ENCODE assay signal across 9 cellular contexts in the genomic region with DNA sequence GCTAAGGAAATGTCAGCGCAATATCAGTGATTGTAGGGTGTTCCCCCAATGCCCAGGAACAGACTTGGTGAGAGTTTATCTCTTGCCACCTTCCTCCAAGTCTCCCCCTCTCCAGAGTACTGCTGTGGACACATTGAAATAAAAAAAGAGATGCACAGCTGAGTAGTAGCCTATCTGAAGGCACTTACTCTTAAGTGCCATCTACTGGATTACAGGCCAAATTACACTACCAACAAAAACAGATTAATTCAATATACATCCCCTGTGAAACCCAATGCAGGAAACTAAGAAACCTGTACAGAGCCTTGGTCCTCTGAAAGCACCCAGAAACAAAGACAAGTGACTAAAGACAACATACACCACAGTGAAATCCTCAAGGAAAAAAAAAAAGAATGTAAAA.
A peak's percentile ranks its signal among the peaks of the same experiment; 100 is the strongest.
DNase-seq lines count a peak whose midpoint lies in the region; ATAC-seq and TF ChIP-seq lines count a peak whose summit lies in the region.
"Had no signal": no experiment of that assay in that cellular context is flagged by ENCODE, and none has a peak within 500 bp of the region (broad histone marks: within the 10 kb centered on the region; RNA-seq: fewer than 3 reads in every experiment).

No MANE protein-coding gene starts in this region.

- H3K4me3 ChIP-seq in gastrocnemius medialis, result no peak overlapping the region

- no peaks in the 10 kb centered on the region for H3K4me1 ChIP-seq in gastrocnemius medialis

- intact Hi-C loops in gastrocnemius medialis (cut with DNase I; ENCODE audit: low total_unique reads), result no loop called here

- TF ChIP-seq POLR2A in gastrocnemius medialis (IDR thresholded peaks at IDR 0.05), result no peak

- H3K9me3 ChIP-seq in gastrocnemius medialis, result no peaks in the 10 kb centered on the region

- no peaks in the 10 kb centered on the region for H3K27me3 ChIP-seq in gastrocnemius medialis

- H3K27me3 Mint-ChIP-seq in mesothelial cell of epicardium (ENCODE audit: low read depth), result no peaks in the 10 kb centered on the region
- H3K27me3 Mint-ChIP-seq: IgD-negative memory B cell had no signal

- DNase-seq in SK-MEL-5 (ENCODE audit: low read depth, low spot score), result peak; percentile 37
- no peak for DNase-seq in mesothelial cell of epicardium (ENCODE audit: low spot score in 2 of 2, unreplicated experiment in 2 of 2)
- no peak for DNase-seq in gastrocnemius medialis
- no peak for DNase-seq in activated naive CD4-positive, alpha-beta T cell treated with anti-CD3 and anti-CD28 coated beads, Interleukin-2, amount 50 U/mL, for 16 hours
- no peak for DNase-seq in NCI-H510A treated with DMSO at 0.1 percent for 48 hours (lab: John Stamatoyannopoulos, UW)
- DNase-seq in COR-L47 (lab: John Stamatoyannopoulos, UW), result no peak

- H3K9me3 Mint-ChIP-seq in mesothelial cell of epicardium, result peaks cover 17% of the 10 kb centered on the region
- H3K9me3 Mint-ChIP-seq: IgD-negative memory B cell had no signal

- H3K4me1 Mint-ChIP-seq in mesothelial cell of epicardium, result no peaks in the 10 kb centered on the region
- H3K4me1 Mint-ChIP-seq: IgD-negative memory B cell had no signal

- no peak overlapping the region for H3K27ac Mint-ChIP-seq in mesothelial cell of epicardium
- H3K27ac Mint-ChIP-seq: IgD-negative memory B cell had no signal

- ATAC-seq in HG02798 (IDR thresholded peaks at IDR 0.05; ENCODE audit: poor library complexity, unreplicated experiment) (peak; percentile 53), gastrocnemius medialis (no peak)

- in situ Hi-C loops in SK-MEL-5 (cut with HindIII; ENCODE audit: low pct_unique_long_range_greater_than_20kb, low sequenced_read_pairs) (no loop called here), gastrocnemius medialis (cut with MboI; ENCODE audit: low sequenced_read_pairs in 4 of 4) (no loop called here)

- no peak overlapping the region for H3K4me3 Mint-ChIP-seq in mesothelial cell of epicardium
- H3K4me3 Mint-ChIP-seq: IgD-negative memory B cell had no signal

- no peaks in the 10 kb centered on the region for H3K36me3 Mint-ChIP-seq in mesothelial cell of epicardium
- H3K36me3 Mint-ChIP-seq: IgD-negative memory B cell had no signal

- no peaks in the 10 kb centered on the region for H3K36me3 ChIP-seq in gastrocnemius medialis

- TF ChIP-seq CTCF in GM12874 (IDR thresholded peaks at IDR 0.05; ENCODE audit: insufficient read depth, low read depth, low read length) (peak; percentile 29; the same call in 1 of the 2 replicates), mesothelial cell of epicardium (IDR thresholded peaks at IDR 0.05; ENCODE audit: unreplicated experiment) (peak; percentile 20), gastrocnemius medialis (IDR thresholded peaks at IDR 0.05 in 4 of 5, conservative IDR thresholded peaks at IDR 0.05 in 1 of 5) (no peak)

- H3K27ac ChIP-seq in gastrocnemius medialis, result no peak overlapping the region

Comparison
In these comparisons a context has a peak if more than half of its experiments do, and no peak if none do; other contexts are left out.
1. CTCF ChIP-seq: peak in GM12874 (single experiment) and mesothelial cell of epicardium (single experiment); none in gastrocnemius medialis (0 of 5).